Comparison of ENCODE assay signal across 18 cellular contexts in the genomic region with DNA sequence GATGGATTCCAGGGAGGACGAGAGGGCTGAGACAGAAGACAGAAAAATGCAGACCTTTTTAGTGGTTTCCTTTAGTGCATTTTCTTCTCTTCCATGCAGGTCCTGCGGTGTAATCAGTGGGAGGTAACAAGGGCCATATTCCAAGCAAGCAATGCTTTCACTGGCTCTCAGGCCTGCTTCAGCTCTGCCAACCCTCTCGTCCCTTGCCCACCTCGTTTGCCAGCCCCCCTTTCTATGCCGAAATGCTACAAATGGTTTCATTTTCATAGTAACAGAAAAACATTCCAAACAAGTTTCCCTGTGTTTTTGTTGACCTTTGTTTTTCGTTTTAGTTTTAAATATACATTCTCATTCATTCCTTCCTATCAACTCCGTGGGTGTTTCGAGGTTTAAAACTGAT.
"Had no signal": no experiment of that assay in that cellular context is flagged by ENCODE, and none has a peak within 500 bp of the region (broad histone marks: within the 10 kb centered on the region; RNA-seq: fewer than 3 reads in every experiment).

No MANE protein-coding gene starts in this region.

- H3K27me3 ChIP-seq: dorsolateral prefrontal cortex, foreskin keratinocyte, sigmoid colon, suprapubic skin had no signal

- H3K27me3 Mint-ChIP-seq: central memory CD8-positive, alpha-beta T cell; naive thymus-derived CD8-positive, alpha-beta T cell had no signal

- H3K36me3 Mint-ChIP-seq: brain; naive thymus-derived CD8-positive, alpha-beta T cell; WTC11 had no signal

- H3K36me3 ChIP-seq: sigmoid colon, suprapubic skin had no signal

- H3K9me3 ChIP-seq: mucosa of descending colon, sigmoid colon, suprapubic skin had no signal

- DNase-seq: activated CD4-positive, alpha-beta T cell treated with anti-CD3 and anti-CD28 coated beads for 48 hours; activated naive CD4-positive, alpha-beta T cell treated with anti-CD3 and anti-CD28 coated beads for 36 hours; dorsolateral prefrontal cortex; foreskin keratinocyte; left colon; mucosa of descending colon; naive thymus-derived CD8-positive, alpha-beta T cell; occipital lobe; sigmoid colon; stimulated activated CD4-positive, alpha-beta T cell treated with anti-CD3 and anti-CD28 coated beads, Interleukin-12 subunit alpha, Interleukin-12 subunit beta, amount 100 ng/mL, for 4 hours; stimulated activated naive CD4-positive, alpha-beta T cell treated with Interleukin-2 at 50 U/mL for 16 hours had no signal

- H3K4me1 ChIP-seq: foreskin keratinocyte had no signal

- H3K4me3 ChIP-seq: dorsolateral prefrontal cortex, lung, mucosa of descending colon, sigmoid colon, suprapubic skin had no signal

- H3K4me3 Mint-ChIP-seq: activated naive CD4-positive, alpha-beta T cell treated with anti-CD3 and anti-CD28 coated beads for 36 hours; activated T-helper 1 cell treated with anti-CD3 and anti-CD28 coated beads, Interleukin-12 subunit alpha, Interleukin-12 subunit beta, Interleukin-2, Interleukin-4 antibody, amounts not matched to agents 30 ng/mL and 10 ng/mL and 1 ng/mL, durations not matched to agents 14 hours and 24 hours and 36 hours; brain; central memory CD8-positive, alpha-beta T cell; naive thymus-derived CD8-positive, alpha-beta T cell; T-helper 1 cell treated with Interleukin-12 subunit alpha and Interleukin-12 subunit beta and Interleukin-4 antibody, amounts not matched to agents 30 μg/mL and 1 μg/mL, for 36 hours; WTC11 had no signal

- H3K9me3 Mint-ChIP-seq: activated naive CD4-positive, alpha-beta T cell treated with anti-CD3 and anti-CD28 coated beads for 36 hours; activated T-helper 1 cell treated with anti-CD3 and anti-CD28 coated beads, Interleukin-12 subunit alpha, Interleukin-12 subunit beta, Interleukin-2, Interleukin-4 antibody, amounts not matched to agents 30 ng/mL and 10 ng/mL and 1 ng/mL, durations not matched to agents 14 hours and 24 hours and 36 hours; WTC11 had no signal

- ATAC-seq: foreskin keratinocyte; left colon; mucosa of descending colon; naive thymus-derived CD8-positive, alpha-beta T cell; WTC11 had no signal

- H3K27ac ChIP-seq: dorsolateral prefrontal cortex, foreskin keratinocyte, sigmoid colon, suprapubic skin had no signal

- H3K4me1 Mint-ChIP-seq: central memory CD8-positive, alpha-beta T cell had no signal

- H3K27ac Mint-ChIP-seq: activated naive CD4-positive, alpha-beta T cell treated with anti-CD3 and anti-CD28 coated beads for 36 hours; activated T-helper 1 cell treated with anti-CD3 and anti-CD28 coated beads, Interleukin-12 subunit alpha, Interleukin-12 subunit beta, Interleukin-2, Interleukin-4 antibody, amounts not matched to agents 30 ng/mL and 10 ng/mL and 1 ng/mL, durations not matched to agents 14 hours and 24 hours and 36 hours; brain; naive thymus-derived CD8-positive, alpha-beta T cell; T-helper 1 cell treated with Interleukin-12 subunit alpha and Interleukin-12 subunit beta and Interleukin-4 antibody, amounts not matched to agents 30 μg/mL and 1 μg/mL, for 36 hours; WTC11 had no signal
